Comparison of ENCODE assay signal across 24 cellular contexts in the genomic region with DNA sequence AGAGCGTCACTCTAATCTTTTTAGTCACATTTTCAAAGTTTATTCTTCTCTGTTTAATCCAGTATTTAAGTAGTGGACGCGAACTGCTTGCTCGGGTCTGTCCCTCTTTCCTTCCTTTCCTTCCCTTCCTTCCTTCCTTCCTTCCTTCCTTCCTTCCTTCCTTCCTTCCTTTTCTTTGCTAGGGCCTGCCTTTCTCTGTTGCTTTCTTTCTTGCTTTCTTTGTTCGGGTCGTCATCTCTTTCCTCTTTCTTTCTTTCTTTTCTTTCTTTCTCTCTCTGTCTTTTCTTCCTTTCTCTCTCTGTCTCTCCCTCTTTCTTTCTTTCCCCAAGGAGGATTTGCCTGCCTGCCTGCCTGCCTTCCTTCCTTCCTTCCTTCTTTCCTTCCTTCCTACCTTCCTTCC. TPM values are rescaled to one million over a fixed set of nuclear protein-coding genes. Genes with fewer than 3 reads are reported as not detected.
A peak's percentile ranks its signal among the peaks of the same experiment; 100 is the strongest.
DNase-seq lines count a peak whose midpoint lies in the region; ATAC-seq and TF ChIP-seq lines count a peak whose summit lies in the region.
"Had no signal": no experiment of that assay in that cellular context is flagged by ENCODE, and none has a peak within 500 bp of the region (broad histone marks: within the 10 kb centered on the region; RNA-seq: fewer than 3 reads in every experiment).

No MANE protein-coding gene starts in this region.

- TF ChIP-seq EP300 in SK-N-SH (IDR thresholded peaks at IDR 0.05; ENCODE audit: borderline replicate concordance in 1 of 2, low read depth in 1 of 2, low read length in 1 of 2), result no peak

- H3F3A ChIP-seq in SK-N-SH (replicated peaks; ENCODE audit: insufficient read depth), result no peaks in the 10 kb centered on the region

- no peaks in the 10 kb centered on the region for H3K9me3 ChIP-seq in CD4-positive, CD25-positive, alpha-beta regulatory T cell (ENCODE audit: control insufficient read depth in 2 of 2, low read length in 2 of 2)
- no peaks in the 10 kb centered on the region for H3K9me3 ChIP-seq in T-helper 17 cell (ENCODE audit: control insufficient read depth, low read length, poor library complexity, severe bottlenecking)
- H3K9me3 ChIP-seq in subcutaneous abdominal adipose tissue (ENCODE audit: control insufficient read depth in 5 of 5, low read length in 5 of 5), result no peaks in the 10 kb centered on the region
- H3K9me3 ChIP-seq in SK-N-SH, result no peaks in the 10 kb centered on the region
- H3K9me3 ChIP-seq: Caco-2, HAP-1 had no signal

- no peak for ATAC-seq in CD4-positive, CD25-positive, alpha-beta regulatory T cell (ENCODE audit: low read depth in 2 of 2)
- ATAC-seq in T-helper 17 cell, result no peak
- ATAC-seq in naive B cell (ENCODE audit: low read depth in 2 of 2), result no peak
- ATAC-seq in GM19351 (IDR thresholded peaks at IDR 0.05; ENCODE audit: unreplicated experiment), result no peak
- ATAC-seq: activated T-helper 17 cell treated with anti-CD3 and anti-CD28 coated beads, Interleukin-2, amount 50 U/mL, for 72 hours; esophagus mucosa had no signal

- H3K27ac Mint-ChIP-seq in CD4-positive, CD25-positive, alpha-beta regulatory T cell, result peak overlapping the region in 2 of 3 donors; percentile 78 to 82
- H3K27ac Mint-ChIP-seq in T-helper 17 cell (peak overlapping the region; percentile 63), naive B cell (peak overlapping the region; percentile 5 to 98 (median 37))
- H3K27ac Mint-ChIP-seq: activated CD4-positive, alpha-beta T cell treated with anti-CD3 and anti-CD28 coated beads, Interleukin-2, amount 10 ng/mL, durations not matched to agents 24 days and 14 days; activated T-helper 17 cell treated with anti-CD3 and anti-CD28 coated beads, Interleukin-2, amount 50 U/mL, for 72 hours; stimulated activated naive CD8-positive, alpha-beta T cell treated with anti-CD3 and anti-CD28 coated beads, Interleukin-15, Interleukin-2, amounts not matched to agents 100 ng/mL and 50 ng/mL, for 24 hours had no signal

- no peaks in the 10 kb centered on the region for H3K27me3 Mint-ChIP-seq in CD4-positive, CD25-positive, alpha-beta regulatory T cell
- H3K27me3 Mint-ChIP-seq in T-helper 17 cell, result no peaks in the 10 kb centered on the region
- peaks cover 0 to under 1% (median 0%) of the 10 kb centered on the region in 3 donors for H3K27me3 Mint-ChIP-seq in naive B cell
- H3K27me3 Mint-ChIP-seq: activated T-helper 17 cell treated with anti-CD3 and anti-CD28 coated beads, Interleukin-2, amount 50 U/mL, for 72 hours; stimulated activated naive CD8-positive, alpha-beta T cell treated with anti-CD3 and anti-CD28 coated beads, Interleukin-15, Interleukin-2, amounts not matched to agents 100 ng/mL and 50 ng/mL, for 24 hours had no signal

- CTCF ChIA-PET in SK-N-SH (lab: Yijun Ruan, JAX), result interaction anchor here (1.2 to 1.4 kb wide), 2 partner anchors 461 to 493 kb away, joined by 3 read pairs; no protein-coding TSS in a partner anchor

- no peak overlapping the region for H3K4me2 ChIP-seq in SK-N-SH

- H3K36me3 ChIP-seq in CD4-positive, CD25-positive, alpha-beta regulatory T cell (ENCODE audit: control insufficient read depth, insufficient read depth, low read length), result peaks cover 31% of the 10 kb centered on the region
- H3K36me3 ChIP-seq in subcutaneous abdominal adipose tissue (ENCODE audit: control insufficient read depth in 5 of 5, insufficient read depth in 5 of 5, low read length in 5 of 5), result no peaks in the 10 kb centered on the region
- H3K36me3 ChIP-seq in SK-N-SH (replicated peaks in 1 of 2; ENCODE audit: control insufficient read depth in 1 of 2, insufficient read depth in 2 of 2, low read length in 1 of 2), result no peaks in the 10 kb centered on the region
- H3K36me3 ChIP-seq: cardiac muscle cell, HAP-1 had no signal

- H3K4me1 ChIP-seq in CD4-positive, CD25-positive, alpha-beta regulatory T cell (ENCODE audit: control insufficient read depth, insufficient read depth, low read length, poor library complexity, severe bottlenecking), result peaks cover 26% of the 10 kb centered on the region
- H3K4me1 ChIP-seq in subcutaneous abdominal adipose tissue (ENCODE audit: control insufficient read depth in 5 of 5, insufficient read depth in 5 of 5, low read length in 5 of 5) (peaks cover 0 to 47% (median 35%) of the 10 kb centered on the region in 5 donors), SK-N-SH (ENCODE audit: control insufficient read depth in 1 of 2, insufficient read depth in 2 of 2, low read depth in 1 of 2, low read length in 1 of 2) (no peaks in the 10 kb centered on the region; a peak in 1 of 4 replicates)
- H3K4me1 ChIP-seq: HAP-1 had no signal

- H3K4me1 Mint-ChIP-seq in CD4-positive, CD25-positive, alpha-beta regulatory T cell, result peaks cover 13 to 34% (median 16%) of the 10 kb centered on the region in 4 donors
- H3K4me1 Mint-ChIP-seq in T-helper 17 cell, result peaks cover 24% of the 10 kb centered on the region
- H3K4me1 Mint-ChIP-seq in naive B cell, result peaks cover 24 to 54% (median 39%) of the 10 kb centered on the region in 3 donors
- H3K4me1 Mint-ChIP-seq: activated T-helper 17 cell treated with anti-CD3 and anti-CD28 coated beads, Interleukin-2, amount 50 U/mL, for 72 hours had no signal

- POLR2A ChIA-PET in SK-N-SH (lab: Yijun Ruan, JAX), result no interaction called here

- no peaks in the 10 kb centered on the region for H3K79me2 ChIP-seq in SK-N-SH (ENCODE audit: insufficient read depth)

- H3K9me2 ChIP-seq in SK-N-SH, result no peaks in the 10 kb centered on the region

- TF ChIP-seq CTCF in SK-N-SH (IDR thresholded peaks at IDR 0.05), result no peak

- H3K9me3 Mint-ChIP-seq in CD4-positive, CD25-positive, alpha-beta regulatory T cell, result no peaks in the 10 kb centered on the region
- H3K9me3 Mint-ChIP-seq in naive B cell, result peaks cover 0 to 6% (median 0%) of the 10 kb centered on the region in 7 donors
- H3K9me3 Mint-ChIP-seq: activated CD4-positive, alpha-beta T cell treated with anti-CD3 and anti-CD28 coated beads, Interleukin-2, amount 10 ng/mL, durations not matched to agents 24 days and 14 days; activated T-helper 17 cell treated with anti-CD3 and anti-CD28 coated beads, Interleukin-2, amount 50 U/mL, for 72 hours; stimulated activated naive CD8-positive, alpha-beta T cell treated with anti-CD3 and anti-CD28 coated beads, Interleukin-15, Interleukin-2, amounts not matched to agents 100 ng/mL and 50 ng/mL, for 24 hours had no signal

- 22% methylated on average over 6 of the region's 6 CpGs for WGBS in SK-N-SH (ENCODE audit: low lambda C conversion rate)

- H3K4me3 Mint-ChIP-seq in CD4-positive, CD25-positive, alpha-beta regulatory T cell, result peak overlapping the region in 3 of 4 donors; percentile 27 to 63 (median 34)
- peak overlapping the region; percentile 68 for H3K4me3 Mint-ChIP-seq in T-helper 17 cell
- peak overlapping the region in 7 of 8 donors; percentile 15 to 87 (median 53) for H3K4me3 Mint-ChIP-seq in naive B cell
- H3K4me3 Mint-ChIP-seq: activated CD4-positive, alpha-beta T cell treated with anti-CD3 and anti-CD28 coated beads, Interleukin-2, amount 10 ng/mL, durations not matched to agents 24 days and 14 days; activated T-helper 17 cell treated with anti-CD3 and anti-CD28 coated beads, Interleukin-2, amount 50 U/mL, for 72 hours; stimulated activated naive CD8-positive, alpha-beta T cell treated with anti-CD3 and anti-CD28 coated beads, Interleukin-15, Interleukin-2, amounts not matched to agents 100 ng/mL and 50 ng/mL, for 24 hours had no signal

- peaks cover 35% of the 10 kb centered on the region for H3K36me3 Mint-ChIP-seq in CD4-positive, CD25-positive, alpha-beta regulatory T cell
- peaks cover 9% of the 10 kb centered on the region for H3K36me3 Mint-ChIP-seq in T-helper 17 cell (ENCODE audit: low read depth)
- H3K36me3 Mint-ChIP-seq in naive B cell, result peaks cover 0 to 5% of the 10 kb centered on the region in 2 donors

- no peak overlapping the region for H2AFZ ChIP-seq in SK-N-SH (ENCODE audit: low read depth)

- no peaks in the 10 kb centered on the region for H4K20me1 ChIP-seq in SK-N-SH (ENCODE audit: insufficient read depth)

- H3K9ac ChIP-seq in subcutaneous abdominal adipose tissue (ENCODE audit: low read length in 5 of 5) (no peak overlapping the region), SK-N-SH (no peak overlapping the region)

- H3K4me3 ChIP-seq in CD4-positive, CD25-positive, alpha-beta regulatory T cell (ENCODE audit: low read depth, low read length), result no peak overlapping the region
- no peak overlapping the region for H3K4me3 ChIP-seq in subcutaneous abdominal adipose tissue (ENCODE audit: low read depth in 1 of 5, low read length in 5 of 5)
- H3K4me3 ChIP-seq in SK-N-SH (ENCODE audit: low read depth in 2 of 2, low read length in 1 of 2), result no peak overlapping the region
- H3K4me3 ChIP-seq: cardiac muscle cell, HAP-1 had no signal

- no peak overlapping the region for H3K27ac ChIP-seq in CD4-positive, CD25-positive, alpha-beta regulatory T cell (ENCODE audit: insufficient read depth, low read length, poor library complexity, severe bottlenecking)
- H3K27ac ChIP-seq in subcutaneous abdominal adipose tissue (ENCODE audit: low read depth, low read length), result peak overlapping the region; percentile 96
- no peak overlapping the region for H3K27ac ChIP-seq in SK-N-SH (ENCODE audit: low read depth in 2 of 2, low read length in 1 of 2)
- H3K27ac ChIP-seq: cardiac muscle cell had no signal

- DNase-seq in CD4-positive, CD25-positive, alpha-beta regulatory T cell, result no peak
- no peak for DNase-seq in T-helper 17 cell
- no peak for DNase-seq in naive B cell
- no peak for DNase-seq in SK-N-SH
- no peak for DNase-seq in superior temporal gyrus (ENCODE audit: extremely low spot score)
- DNase-seq: activated CD4-positive, alpha-beta T cell treated with anti-CD3 and anti-CD28 coated beads, Interleukin-2, amount 10 ng/mL, durations not matched to agents 24 days and 14 days; amniotic stem cell; Caco-2; DND-41; Kasumi-1; NCI-H187 treated with DMSO at 0.1 percent for 48 hours; NCI-H345; OCI-M1; posterior cingulate gyrus; SHP77; small intestine; stimulated activated CD4-positive, alpha-beta T cell treated with anti-CD3 and anti-CD28 coated beads, Interleukin-2, amount 100 ng/mL, for 48 hours had no signal

- H3K27me3 ChIP-seq in CD4-positive, CD25-positive, alpha-beta regulatory T cell (ENCODE audit: control insufficient read depth, insufficient read depth, low read length), result no peaks in the 10 kb centered on the region
- H3K27me3 ChIP-seq in subcutaneous abdominal adipose tissue (ENCODE audit: control insufficient read depth in 5 of 5, insufficient read depth in 4 of 5, low read length in 5 of 5) (no peaks in the 10 kb centered on the region), SK-N-SH (ENCODE audit: insufficient read depth) (peaks cover 52% of the 10 kb centered on the region)

- no peak for TF ChIP-seq RAD21 in SK-N-SH (IDR thresholded peaks at IDR 0.05; ENCODE audit: low read length)

TF ChIP-seq in SK-N-SH, 30 proteins besides CTCF, POLR2A, EP300 and RAD21 (continues in another document):
- no peak for TF ChIP-seq RXRA (IDR thresholded peaks at IDR 0.05; ENCODE audit: borderline replicate concordance, low read depth)

RNA-seq across cellular contexts. Expression of a gene that starts 3.0 kb away (rescaled TPM):
- total RNA-seq in CD4-positive, CD25-positive, alpha-beta regulatory T cell, result 3.0 TPM
- 1 to 10 TPM; 3.9 to 7.9 (median 5.5) TPM for polyA plus RNA-seq in CD4-positive, CD25-positive, alpha-beta regulatory T cell
- 1 to 10 TPM; 1.3 to 2.3 TPM for total RNA-seq in T-helper 17 cell
- 1 to 10 TPM in 5 of 6 donors, under 1 TPM in 1; 0.28 to 3.4 (median 2.0) TPM for polyA plus RNA-seq in naive B cell (ENCODE audit: low read depth in 6 of 6)
- not detected in 2 replicates for polyA plus RNA-seq in SK-N-SH (2012; rRNA removed)
- 0.05 and 0.08 TPM in 2 replicates for polyA plus RNA-seq in SK-N-SH (2012; cell fraction: cytosol; rRNA removed)
- polyA plus RNA-seq in SK-N-SH (2012; cell fraction: nucleus; rRNA removed), result 0.08 and 0.23 TPM in 2 replicates
